1 cellular context compared by ENCODE assay signal in genomic region chr11:62889484-62890437, GRCh38.
A peak's percentile ranks its signal among the peaks of the same experiment; 100 is the strongest.
TF ChIP-seq lines count a peak whose summit lies in the region.

No MANE protein-coding gene starts in this region.

TF ChIP-seq in K562, 482 proteins besides CTCF, POLR2A, EP300 and RAD21 (continued from another document and continues in another):
- TF ChIP-seq ZNF407 (IDR thresholded peaks at IDR 0.05; ENCODE audit: low read depth) (no peak), RHOXF2B (CRISPR knock-in tag; conservative IDR thresholded peaks at IDR 0.05) (peak; percentile 95), FOXK1 (CRISPR knock-in tag; IDR thresholded peaks at IDR 0.05; ENCODE audit: borderline replicate concordance) (no peak), NONO (IDR thresholded peaks at IDR 0.05; ENCODE audit: low read depth in 2 of 2, low read length in 1 of 2) (peak in 1 of 2 experiments; percentile 76; a peak in 2 of 4 replicates), ZBTB8A (IDR thresholded peaks at IDR 0.05; ENCODE audit: partially characterized antibody) (no peak), ZNF184 (CRISPR knock-in tag; IDR thresholded peaks at IDR 0.05) (no peak), HDGF (IDR thresholded peaks at IDR 0.05) (no peak), SRSF7 (optimal IDR thresholded peaks at IDR 0.05; ENCODE audit: low read depth, low read length) (no peak), ZNF324 (CRISPR knock-in tag; IDR thresholded peaks at IDR 0.05) (peak; percentile 44; the same call in 1 of the 2 replicates), USF2 (CRISPR knock-in tag; IDR thresholded peaks at IDR 0.05) (no peak), TRIM25 (IDR thresholded peaks at IDR 0.05; ENCODE audit: borderline replicate concordance) (peak; percentile 67; the same call in 1 of the 2 replicates), FUS (optimal IDR thresholded peaks at IDR 0.05; ENCODE audit: low read depth, low read length) (no peak), ZNF717 (CRISPR knock-in tag; IDR thresholded peaks at IDR 0.05) (peak; percentile 91), SOX6 (IDR thresholded peaks at IDR 0.05) (peak; percentile 44; the same call in 1 of the 2 replicates), BRD4 (IDR thresholded peaks at IDR 0.05) (no peak), SUPT5H (IDR thresholded peaks at IDR 0.05) (peak; percentile 96), XRCC4 (IDR thresholded peaks at IDR 0.05; ENCODE audit: extremely low read depth, insufficient read depth, insufficient read length) (no peak), SMAD1 (IDR thresholded peaks at IDR 0.05; ENCODE audit: low read depth, low read length, partially characterized antibody) (peak; percentile 50), KDM5B (IDR thresholded peaks at IDR 0.05; ENCODE audit: insufficient replicate concordance, low read depth, low read length) (peak; percentile 44), MCM5 (IDR thresholded peaks at IDR 0.05; ENCODE audit: low read depth) (no peak), POLR3A (IDR thresholded peaks at IDR 0.05; ENCODE audit: borderline replicate concordance, extremely low read depth, insufficient read depth, insufficient read length) (no peak), POLR2G (IDR thresholded peaks at IDR 0.05; ENCODE audit: low read depth, low read length) (no peak), CBX8 (IDR thresholded peaks at IDR 0.05; ENCODE audit: borderline replicate concordance, extremely low read depth, low read depth, low read length, poor library complexity, severe bottlenecking) (no peak), YBX1 (IDR thresholded peaks at IDR 0.05) (no peak), PYGO2 (tag; IDR thresholded peaks at IDR 0.05) (no peak), BCOR (IDR thresholded peaks at IDR 0.05) (no peak), THAP12 (CRISPR knock-in tag; IDR thresholded peaks at IDR 0.05) (no peak), ZNF583 (CRISPR knock-in tag; IDR thresholded peaks at IDR 0.05) (no peak), ZNF311 (CRISPR knock-in tag; IDR thresholded peaks at IDR 0.05) (no peak), FOSL1 (tag; conservative IDR thresholded peaks at IDR 0.05) (peak; percentile 47), ZNF140 (CRISPR knock-in tag; IDR thresholded peaks at IDR 0.05) (no peak), KLF10 (CRISPR knock-in tag; IDR thresholded peaks at IDR 0.05) (no peak; the same call in 1 of the 2 replicates), SAP30 (IDR thresholded peaks at IDR 0.05; ENCODE audit: borderline replicate concordance, insufficient read depth, low read depth, low read length, poor library complexity, severe bottlenecking) (no peak), HMG20B (CRISPR knock-in tag; IDR thresholded peaks at IDR 0.05) (no peak; the same call in 1 of the 2 replicates), ZNF175 (CRISPR knock-in tag; IDR thresholded peaks at IDR 0.05; ENCODE audit: low read depth) (no peak), ZNF76 (CRISPR knock-in tag; IDR thresholded peaks at IDR 0.05; ENCODE audit: borderline replicate concordance) (no peak), GTF2B (IDR thresholded peaks at IDR 0.05; ENCODE audit: extremely low read depth, insufficient read length) (no peak), JUN (IDR thresholded peaks at IDR 0.05; ENCODE audit: borderline replicate concordance, low read depth, low read length) (no peak), JUN (CRISPR knock-in tag; IDR thresholded peaks at IDR 0.05; ENCODE audit: borderline replicate concordance) (no peak), SETDB1 (IDR thresholded peaks at IDR 0.05; ENCODE audit: low read length) (no peak), KAT8 (IDR thresholded peaks at IDR 0.05; ENCODE audit: low read depth) (no peak), FOXK2 (conservative IDR thresholded peaks at IDR 0.05 in 1 of 2, IDR thresholded peaks at IDR 0.05 in 1 of 2; ENCODE audit: low read depth in 2 of 2) (no peak; a peak in 1 of 4 replicates), NKRF (IDR thresholded peaks at IDR 0.05; ENCODE audit: borderline replicate concordance) (no peak), ILF3 (IDR thresholded peaks at IDR 0.05; ENCODE audit: borderline replicate concordance) (peak; percentile 93), NR2F6 (CRISPR knock-in tag; IDR thresholded peaks at IDR 0.05) (peak; percentile 81; the same call in 1 of the 2 replicates), ARID3A (IDR thresholded peaks at IDR 0.05; ENCODE audit: borderline replicate concordance, low read depth, low read length) (peak; percentile 46; the same call in 1 of the 2 replicates), E2F4 (CRISPR knock-in tag; IDR thresholded peaks at IDR 0.05; ENCODE audit: low read depth) (no peak), ETV6 (IDR thresholded peaks at IDR 0.05; ENCODE audit: borderline replicate concordance in 1 of 2, low read depth in 2 of 2, low read length in 1 of 2) (no peak), ETV6 (CRISPR knock-in tag; IDR thresholded peaks at IDR 0.05; ENCODE audit: borderline replicate concordance) (no peak)
